10 cellular contexts compared by ENCODE assay signal in genomic region chr19:3722443-3723109, GRCh38. TPM values are rescaled to one million over a fixed set of nuclear protein-coding genes. Genes with fewer than 3 reads are reported as not detected.
DNase-seq lines count a peak whose midpoint lies in the region; ATAC-seq, FAIRE-seq and TF ChIP-seq lines count a peak whose summit lies in the region.
"Had no signal": no experiment of that assay in that cellular context is flagged by ENCODE, and none has a peak within 500 bp of the region (broad histone marks: within the 10 kb centered on the region; RNA-seq: fewer than 3 reads in every experiment).

No MANE protein-coding gene starts in this region.

- H3K27ac ChIP-seq in H9 (ENCODE audit: insufficient read length, low read depth, low read length) = no peak overlapping the region
- peak overlapping the region in 1 of 4 donors; percentile 4 for H3K27ac ChIP-seq in pancreas
- H3K27ac ChIP-seq in coronary artery = no peak overlapping the region
- H3K27ac ChIP-seq: ascending aorta had no signal

- H3K4me2 ChIP-seq in H9 (ENCODE audit: insufficient read depth, insufficient read length, low read length) = peak overlapping the region; percentile 92

- H3K27me3 Mint-ChIP-seq in H9 (ENCODE audit: low read depth) (peaks cover 3% of the 10 kb centered on the region), chondrocyte (ENCODE audit: low read depth) (peaks cover 11% of the 10 kb centered on the region)

- no peak overlapping the region for H3K9ac ChIP-seq in H9 (ENCODE audit: extremely low read depth, insufficient read length, low read length)

- H3K14ac ChIP-seq in H9 (ENCODE audit: insufficient read depth, low read length) = no peak overlapping the region

- H3K9me3 Mint-ChIP-seq in H9 = no peaks in the 10 kb centered on the region; a peak in 1 of 5 replicates
- H3K9me3 Mint-ChIP-seq in chondrocyte (ENCODE audit: low read depth) = no peaks in the 10 kb centered on the region

- H3K18ac ChIP-seq in H9 (ENCODE audit: insufficient read length, low read depth, low read length) = no peak overlapping the region

- H3K36me3 Mint-ChIP-seq in H9 (ENCODE audit: insufficient read depth in 1 of 3, low read depth in 3 of 3) (no peaks in the 10 kb centered on the region), chondrocyte (ENCODE audit: low read depth) (no peaks in the 10 kb centered on the region)

- H3K56ac ChIP-seq in H9 (ENCODE audit: insufficient read length, low read depth, low read length) = no peak overlapping the region

- H3K27me3 ChIP-seq in H9 (ENCODE audit: insufficient read depth, low read length) (no peaks in the 10 kb centered on the region), pancreas (no peaks in the 10 kb centered on the region)

- no peaks in the 10 kb centered on the region for H3K36me3 ChIP-seq in pancreas
- H3K36me3 ChIP-seq: ascending aorta had no signal

- H2AK5ac ChIP-seq in H9 (ENCODE audit: insufficient read length, low read length) = no peak overlapping the region

- H4K20me1 ChIP-seq in H9 (ENCODE audit: control insufficient read depth, insufficient read depth, insufficient read length) = no peaks in the 10 kb centered on the region

- H3K79me1 ChIP-seq in H9 (ENCODE audit: insufficient read depth, low read depth, low read length, poor library complexity, severe bottlenecking) = no peaks in the 10 kb centered on the region

- peaks cover 10% of the 10 kb centered on the region for H3K23me2 ChIP-seq in H9 (ENCODE audit: insufficient read length, low read depth, low read length, poor library complexity, severe bottlenecking)

- no peak overlapping the region for H4K91ac ChIP-seq in H9 (ENCODE audit: insufficient read length, low read depth, low read length)

- H2BK15ac ChIP-seq in H9 (ENCODE audit: low read depth, low read length) = no peak overlapping the region

- H2AFZ ChIP-seq in H9 (ENCODE audit: low read length) = no peak overlapping the region

- H3K79me2 ChIP-seq in H9 (ENCODE audit: insufficient read depth, low read length) = no peaks in the 10 kb centered on the region

- H2BK5ac ChIP-seq in H9 (ENCODE audit: insufficient read length, low read length) = no peak overlapping the region

- H3K4me3 ChIP-seq in pancreas = peak overlapping the region; percentile 19 to 62 (median 41)
- H3K4me3 ChIP-seq in coronary artery = no peak overlapping the region

- H3K4me3 Mint-ChIP-seq in H9 = peak overlapping the region; percentile 71 to 87
- H3K4me3 Mint-ChIP-seq in chondrocyte (ENCODE audit: unreplicated experiment) = no peak overlapping the region

- intact Hi-C loops in pancreas (cut with DNase I) = no loop called here

- no peak overlapping the region for H3T11ph ChIP-seq in H9 (ENCODE audit: low read length)

- H3K9me3 ChIP-seq in H9 (ENCODE audit: control insufficient read depth, low read depth, low read length) (no peaks in the 10 kb centered on the region), pancreas (no peaks in the 10 kb centered on the region)
- H3K9me3 ChIP-seq: ascending aorta had no signal

- DNase-seq in H9 (peak; percentile 93), NCI-H2196 treated with DMSO at 0.1 percent for 48 hours (lab: John Stamatoyannopoulos, UW; ENCODE audit: unreplicated experiment) (peak; percentile 30), pancreas (peak; percentile 73 to 91 (median 82)), coronary artery (ENCODE audit: low spot score) (no peak), chondrocyte (ENCODE audit: low spot score) (no peak), NCI-H2081 (lab: John Stamatoyannopoulos, UW) (no peak)
- DNase-seq: NCI-H2081 treated with DMSO at 0.1 percent for 48 hours; stimulated activated CD8-positive, alpha-beta memory T cell treated with anti-CD3 and anti-CD28 coated beads, Interleukin-4, amount 100 ng/mL, for 48 hours had no signal

- no peak overlapping the region for H2BK120ac ChIP-seq in H9 (ENCODE audit: low read depth, low read length, poor library complexity, severe bottlenecking)

- ATAC-seq in esophagus mucosa (peak; percentile 47), pancreas (peak; percentile 53 to 65 (median 60))

- no peak for FAIRE-seq in pancreas (lab: Jason Lieb, UNC)

- no CpG with 5 or more reads among the region's 30 CpGs for WGBS in H9 (ENCODE audit: extremely low coverage, insufficient read length, low lambda C conversion rate)
- 2% methylated on average over 13 to 26 of the region's 30 CpGs for WGBS in pancreas, 2 donors

- H3K4me1 Mint-ChIP-seq in H9 (peaks cover 16 to 43% of the 10 kb centered on the region in 2 experiments), chondrocyte (ENCODE audit: low read depth) (peaks cover 11% of the 10 kb centered on the region)

- no peak overlapping the region for H4K8ac ChIP-seq in H9 (replicated peaks; ENCODE audit: insufficient read length, low read depth, low read length)

- H3K23ac ChIP-seq in H9 (ENCODE audit: insufficient read length, low read depth, low read length) = no peak overlapping the region

- no peak overlapping the region for H4K5ac ChIP-seq in H9 (ENCODE audit: insufficient read length, low read depth, low read length)

- H3K4me1 ChIP-seq in H9 (ENCODE audit: insufficient read depth, low read length) = no peaks in the 10 kb centered on the region; the same call in 1 of the 2 replicates
- peaks cover 0 to 10% (median 4%) of the 10 kb centered on the region in 3 donors for H3K4me1 ChIP-seq in pancreas
- H3K4me1 ChIP-seq: ascending aorta had no signal

- H3K4ac ChIP-seq in H9 (ENCODE audit: low read depth, low read length) = no peak overlapping the region

- no peak overlapping the region for H2BK12ac ChIP-seq in H9 (ENCODE audit: insufficient read length, low read depth, low read length)

- no peak overlapping the region for H2BK20ac ChIP-seq in H9 (ENCODE audit: low read depth, low read length, poor library complexity, severe bottlenecking)

- H3K27ac Mint-ChIP-seq in H9 (peak overlapping the region in 2 of 3 experiments; percentile 70 to 91; a peak in 4 of 7 replicates), chondrocyte (ENCODE audit: unreplicated experiment) (no peak overlapping the region)

- TF ChIP-seq CTCF in H9 (conservative IDR thresholded peaks at IDR 0.05) (no peak), pancreas (IDR thresholded peaks at IDR 0.05) (no peak), coronary artery (IDR thresholded peaks at IDR 0.05) (no peak), chondrocyte (IDR thresholded peaks at IDR 0.05) (no peak)

RNA-seq across cellular contexts. Expression of gene TJP3, which starts 14.4 kb away (rescaled TPM):
- total RNA-seq in H9 (2021) (27.3 and 27.9 TPM in 2 replicates), esophagus mucosa (40.9 TPM), pancreas (10 to 100 TPM in 5 of 6 donors, 1 to 10 TPM in 1; 9.2 to 23.7 (median 15.1) TPM), chondrocyte (not detected in 3 replicates)
- 10 to 100 TPM; 26.2 to 36.0 TPM for polyA plus RNA-seq in pancreas

RNA-seq across cellular contexts. Expression of gene PIP5K1C, which starts 22.3 kb away (rescaled TPM):
- total RNA-seq in H9 (2021) = 41.7 and 42.2 TPM in 2 replicates
- total RNA-seq in esophagus mucosa = 16.4 TPM
- 10 to 100 TPM; 12.9 to 21.4 (median 14.9) TPM for total RNA-seq in pancreas
- polyA plus RNA-seq in pancreas = 10 to 100 TPM; 14.1 to 24.8 TPM
- 81.0 to 98.4 TPM (median 85.5 TPM) in 3 replicates for total RNA-seq in chondrocyte

RNA-seq across cellular contexts. Expression of gene APBA3, which starts 38.9 kb away (rescaled TPM):
- total RNA-seq in H9 (2021) = 21.3 and 21.8 TPM in 2 replicates
- 10.9 TPM for total RNA-seq in esophagus mucosa
- total RNA-seq in pancreas = 10 to 100 TPM in 3 of 6 donors, 1 to 10 TPM in 3; 6.7 to 18.7 (median 9.7) TPM
- 10 to 100 TPM; 21.7 to 27.1 TPM for polyA plus RNA-seq in pancreas
- total RNA-seq in chondrocyte = 17.8 to 20.4 TPM (median 18.2 TPM) in 3 replicates

RNA-seq across cellular contexts. Expression of gene MRPL54, which starts 39.9 kb away (rescaled TPM):
- 60.0 and 65.5 TPM in 2 replicates for total RNA-seq in H9 (2021)
- total RNA-seq in esophagus mucosa = 62.3 TPM
- 10 to 100 TPM; 30.0 to 46.3 (median 36.5) TPM for total RNA-seq in pancreas
- polyA plus RNA-seq in pancreas = 100 to 1,000 TPM in 1 of 2 donors, 10 to 100 TPM in 1; 95.8 to 104 TPM
- total RNA-seq in chondrocyte = 41.6 to 52.4 TPM (median 42.9 TPM) in 3 replicates

RNA-seq across cellular contexts. Expression of gene RAX2, which starts 49.5 kb away (rescaled TPM):
- not detected in 2 replicates for total RNA-seq in H9 (2021)
- total RNA-seq in esophagus mucosa = not detected
- not detected for total RNA-seq in pancreas
- not detected for polyA plus RNA-seq in pancreas
- total RNA-seq in chondrocyte = not detected in 3 replicates
- total RNA-seq: ascending aorta had no signal

Comparison
In these comparisons a context has a peak if more than half of its experiments do, and no peak if none do; other contexts are left out.
1. DNase-seq: peak in H9 (single experiment), NCI-H2196 treated with DMSO at 0.1 percent for 48 hours (single experiment) and pancreas (6 of 6); none in coronary artery (single experiment), chondrocyte (single experiment) and NCI-H2081 (0 of 2).